22 cellular contexts compared by ENCODE assay signal in the genomic region with DNA sequence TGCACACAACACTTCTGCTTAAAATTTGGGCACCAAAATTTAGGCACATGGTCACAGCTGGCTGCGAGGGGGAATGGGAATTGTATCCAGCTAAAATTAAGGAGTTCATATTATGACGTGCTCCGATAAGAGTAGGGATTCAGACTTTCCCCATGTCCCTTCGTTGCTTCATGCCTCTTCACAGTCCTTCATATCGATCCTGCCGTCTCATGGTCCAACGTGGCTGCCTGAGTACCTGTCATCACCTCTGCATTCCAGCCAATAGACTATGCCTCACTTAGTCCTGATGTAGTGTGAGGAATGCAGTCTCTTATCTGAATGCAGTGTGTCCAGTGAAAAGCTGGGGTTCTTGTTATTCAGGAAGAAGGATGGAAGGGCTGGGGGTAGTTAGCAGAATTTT.
"Had no signal": no experiment of that assay in that cellular context is flagged by ENCODE, and none has a peak within 500 bp of the region (broad histone marks: within the 10 kb centered on the region; RNA-seq: fewer than 3 reads in every experiment).

No MANE protein-coding gene starts in this region.

- H2AFZ ChIP-seq: hepatocyte had no signal

- H3K36me3 ChIP-seq: gastrocnemius medialis, uterus had no signal

- FAIRE-seq: TTC549 had no signal

- H3K27me3 ChIP-seq: body of pancreas, hepatocyte, testis, uterus had no signal

- H3K4me3 ChIP-seq: body of pancreas, coronary artery, gastrocnemius medialis, hepatocyte, testis, uterus had no signal

- H3K4me1 ChIP-seq: gastrocnemius medialis, uterus had no signal

- H3K27ac ChIP-seq: body of pancreas, coronary artery, testis, uterus, VCaP had no signal

- H3K9me3 ChIP-seq: body of pancreas, gastrocnemius medialis, testis, uterus had no signal

- H3K79me2 ChIP-seq: hepatocyte had no signal

- DNase-seq: activated CD4-positive, alpha-beta T cell treated with anti-CD3 and anti-CD28 coated beads for 4 hours; activated CD4-positive, alpha-beta T cell treated with anti-CD3 and anti-CD28 coated beads, Interleukin-2, amount 50 U/mL, for 4 hours; activated naive CD4-positive, alpha-beta T cell treated with Interleukin-2 at 50 U/mL for 16 hours; activated T-cell treated with anti-CD3 and anti-CD28 coated beads for 4 hours; activated T-cell treated with anti-CD3 and anti-CD28 coated beads, Interleukin-2, amount 50 U/mL, for 72 hours; anterior cingulate cortex; body of pancreas; dorsolateral prefrontal cortex; effector memory CD4-positive, alpha-beta T cell; gastrocnemius medialis; islet precursor cell; left cardiac atrium; naive thymus-derived CD8-positive, alpha-beta T cell; stimulated activated CD4-positive, alpha-beta T cell treated with anti-CD3 and anti-CD28 coated beads, Interleukin-2, amount 100 ng/mL, for 48 hours; stimulated activated naive CD4-positive, alpha-beta T cell treated with Interleukin-2 at 50 U/mL for 16 hours; T-cell; testis; uterus had no signal

- H3K4me2 ChIP-seq: hepatocyte had no signal
